Comparison of ENCODE assay signal across 1 cellular context in the genomic region with DNA sequence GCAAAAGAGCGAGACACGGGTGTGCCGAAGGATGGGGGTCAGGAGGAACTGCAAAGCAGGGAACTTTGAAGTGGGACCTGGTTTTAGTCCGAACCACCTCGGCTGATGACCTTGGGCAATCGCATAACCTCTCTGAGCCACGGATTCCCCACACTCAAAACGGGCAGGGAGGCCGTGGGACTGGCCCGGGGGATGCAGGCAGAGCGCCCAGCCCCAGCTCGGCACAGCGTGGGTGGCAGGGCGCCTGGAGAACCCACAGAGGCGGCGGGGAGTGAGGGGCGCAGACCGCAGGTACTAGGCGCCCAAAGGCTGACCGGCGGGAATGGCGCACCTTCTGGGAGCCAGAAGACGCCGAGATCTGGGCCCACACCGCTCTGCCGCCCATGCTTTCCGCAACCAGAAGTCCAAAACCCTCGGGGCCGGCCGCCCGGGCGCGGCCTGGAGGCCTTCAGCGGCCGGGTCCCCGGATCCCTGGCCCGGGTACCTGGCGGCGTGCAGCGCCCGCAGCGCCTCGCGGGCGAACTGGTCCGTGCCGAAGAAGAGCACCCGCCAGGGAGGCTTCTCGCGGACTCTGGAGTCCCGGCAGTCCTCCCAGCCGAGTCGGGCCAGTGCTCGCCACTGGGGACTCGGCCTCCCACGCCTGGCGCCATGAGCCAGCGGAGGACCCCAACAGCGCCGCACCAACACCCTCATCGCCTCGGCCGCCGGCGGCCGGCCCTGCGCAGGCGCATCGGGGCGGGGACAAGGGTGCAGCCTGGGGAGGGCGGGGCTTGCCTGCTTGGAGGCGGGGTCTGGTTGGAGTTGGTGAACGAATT.
TF ChIP-seq lines count a peak whose summit lies in the region.

MTFMT (minus strand) TSS at position 719 of the 815 bp plus-strand sequence; CDS start at position 693, 26 bp downstream.

TF ChIP-seq in HEK293, 187 proteins besides CTCF, POLR2A, EP300 and RAD21 (continued from another document):
- TF ChIP-seq PRDM10 (tag by site-specific recombination; IDR thresholded peaks at IDR 0.05), result no peak
- TF ChIP-seq ZBTB7A (tag by site-specific recombination; IDR thresholded peaks at IDR 0.05; ENCODE audit: low read depth), result no peak
- 0 out of 2 replicates have a peak, but pooled peaks have one; percentile 43 for TF ChIP-seq KLF16 (tag by site-specific recombination; IDR thresholded peaks at IDR 0.05)
- no peak for TF ChIP-seq ELK4 (IDR thresholded peaks at IDR 0.05; ENCODE audit: borderline replicate concordance, low read depth, low read length)
- TF ChIP-seq, protein P1, sequence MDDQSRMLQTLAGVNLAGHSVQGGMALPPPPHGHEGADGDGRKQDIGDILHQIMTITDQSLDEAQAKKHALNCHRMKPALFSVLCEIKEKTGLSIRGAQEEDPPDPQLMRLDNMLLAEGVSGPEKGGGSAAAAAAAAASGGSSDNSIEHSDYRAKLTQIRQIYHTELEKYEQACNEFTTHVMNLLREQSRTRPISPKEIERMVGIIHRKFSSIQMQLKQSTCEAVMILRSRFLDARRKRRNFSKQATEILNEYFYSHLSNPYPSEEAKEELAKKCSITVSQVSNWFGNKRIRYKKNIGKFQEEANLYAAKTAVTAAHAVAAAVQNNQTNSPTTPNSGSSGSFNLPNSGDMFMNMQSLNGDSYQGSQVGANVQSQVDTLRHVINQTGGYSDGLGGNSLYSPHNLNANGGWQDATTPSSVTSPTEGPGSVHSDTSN (CRISPR knock-in tag; IDR thresholded peaks at IDR 0.05), result no peak
- peak; percentile 56; the same call in 1 of the 2 replicates for TF ChIP-seq ZBTB48 (tag by site-specific recombination; IDR thresholded peaks at IDR 0.05)
- no peak for TF ChIP-seq GFI1B (tag by site-specific recombination; IDR thresholded peaks at IDR 0.05)
- no peak for TF ChIP-seq ZNF416 (tag by site-specific recombination; IDR thresholded peaks at IDR 0.05)
- TF ChIP-seq ZNF350 (tag by site-specific recombination; IDR thresholded peaks at IDR 0.05), result no peak
- TF ChIP-seq KLF10 (tag by site-specific recombination; IDR thresholded peaks at IDR 0.05), result 0 out of 2 replicates have a peak, but pooled peaks have one; percentile 17
- no peak for TF ChIP-seq WT1 (tag by site-specific recombination; IDR thresholded peaks at IDR 0.05)
- TF ChIP-seq ZSCAN23 (tag by site-specific recombination; IDR thresholded peaks at IDR 0.05), result no peak
- TF ChIP-seq GLI2 (tag by site-specific recombination; IDR thresholded peaks at IDR 0.05; ENCODE audit: borderline replicate concordance, low read depth), result no peak
